ENCODE assay signal across 19 cellular contexts in the genomic region with DNA sequence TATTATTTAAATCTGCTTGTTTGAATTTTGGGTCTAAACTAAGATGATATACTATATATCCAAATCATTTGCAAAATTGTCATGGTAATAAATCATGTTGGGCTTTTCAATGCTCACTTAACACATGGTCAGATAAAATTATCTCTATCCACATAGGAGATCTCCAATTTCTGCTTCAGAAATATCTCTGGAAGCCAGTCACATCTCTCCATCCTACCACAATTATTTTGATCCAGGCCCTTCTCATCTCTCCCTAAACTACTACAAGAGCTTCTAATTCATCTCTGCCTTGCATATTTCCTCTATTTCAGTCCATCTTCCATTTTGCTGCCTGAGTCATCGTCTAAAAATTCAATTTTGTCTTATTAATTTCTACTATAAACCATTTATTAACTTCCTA. TPM values are rescaled to one million over a fixed set of nuclear protein-coding genes. Genes with fewer than 3 reads are reported as not detected.
A peak's percentile ranks its signal among the peaks of the same experiment; 100 is the strongest.
DNase-seq lines count a peak whose midpoint lies in the region; ATAC-seq, FAIRE-seq and TF ChIP-seq lines count a peak whose summit lies in the region.
"Had no signal": no experiment of that assay in that cellular context is flagged by ENCODE, and none has a peak within 500 bp of the region (broad histone marks: within the 10 kb centered on the region; RNA-seq: fewer than 3 reads in every experiment).

No MANE protein-coding gene starts in this region.

- TF ChIP-seq CTCF in MM.1S (IDR thresholded peaks at IDR 0.05; ENCODE audit: low read length) (no peak), colonic mucosa (IDR thresholded peaks at IDR 0.05) (no peak), testis (IDR thresholded peaks at IDR 0.05) (no peak)

- no peak overlapping the region for H3K4me3 ChIP-seq in MM.1S (ENCODE audit: low read length)
- H3K4me3 ChIP-seq in colonic mucosa: peak overlapping the region; percentile 2
- peak overlapping the region; percentile 57 to 60 for H3K4me3 ChIP-seq in mucosa of rectum (ENCODE audit: low read length in 2 of 2)
- peak overlapping the region; percentile 25 to 36 for H3K4me3 ChIP-seq in testis

- no peaks in the 10 kb centered on the region for H3K4me1 Mint-ChIP-seq in activated CD4-positive, alpha-beta memory T cell treated with anti-CD3 and anti-CD28 coated beads for 36 hours (ENCODE audit: low read depth)
- H3K4me1 Mint-ChIP-seq: activated CD4-positive, alpha-beta memory T cell treated with anti-CD3 and anti-CD28 coated beads, Interleukin-2, amount 10 ng/mL, durations not matched to agents 7 days and 5 days; activated T-helper 17 cell treated with anti-CD3 and anti-CD28 coated beads, Interleukin-2, amount 50 U/mL, for 72 hours; endodermal cell had no signal

- H3K9me3 Mint-ChIP-seq in activated CD4-positive, alpha-beta memory T cell treated with anti-CD3 and anti-CD28 coated beads for 36 hours: no peaks in the 10 kb centered on the region
- H3K9me3 Mint-ChIP-seq: activated CD4-positive, alpha-beta memory T cell treated with anti-CD3 and anti-CD28 coated beads, Interleukin-2, amount 10 ng/mL, durations not matched to agents 7 days and 5 days; activated T-helper 17 cell treated with anti-CD3 and anti-CD28 coated beads, Interleukin-2, amount 50 U/mL, for 72 hours; CD8-positive, alpha-beta T cell; endodermal cell had no signal

- no peak overlapping the region for H3K4me3 Mint-ChIP-seq in activated CD4-positive, alpha-beta memory T cell treated with anti-CD3 and anti-CD28 coated beads for 36 hours
- H3K4me3 Mint-ChIP-seq: activated CD4-positive, alpha-beta memory T cell treated with anti-CD3 and anti-CD28 coated beads, Interleukin-2, amount 10 ng/mL, durations not matched to agents 7 days and 5 days; activated T-helper 17 cell treated with anti-CD3 and anti-CD28 coated beads, Interleukin-2, amount 50 U/mL, for 72 hours; CD8-positive, alpha-beta T cell; endodermal cell had no signal

- no peaks in the 10 kb centered on the region for H3K9me2 ChIP-seq in MM.1S (replicated peaks; ENCODE audit: insufficient read depth, low read length)

- no peaks in the 10 kb centered on the region for H3K36me3 Mint-ChIP-seq in activated CD4-positive, alpha-beta memory T cell treated with anti-CD3 and anti-CD28 coated beads for 36 hours
- H3K36me3 Mint-ChIP-seq: CD8-positive, alpha-beta T cell had no signal

- H3K79me2 ChIP-seq in MM.1S (ENCODE audit: low read length): no peaks in the 10 kb centered on the region

- H3K4me1 ChIP-seq in MM.1S (ENCODE audit: low read length) (peaks cover 8% of the 10 kb centered on the region; the same call in 1 of the 2 replicates), colonic mucosa (no peaks in the 10 kb centered on the region), mucosa of rectum (ENCODE audit: control insufficient read depth in 2 of 2, insufficient read depth in 2 of 2, low read length in 2 of 2) (peaks cover 0 to 2% of the 10 kb centered on the region in 2 donors), testis (no peaks in the 10 kb centered on the region)

- 0 out of 2 replicates have a peak overlapping the region, but pooled peaks have one; percentile 91 for H2AFZ ChIP-seq in MM.1S (ENCODE audit: low read length)

- H3K27ac ChIP-seq in MM.1S (ENCODE audit: low read length): no peak overlapping the region
- H3K27ac ChIP-seq in colonic mucosa: peak overlapping the region; percentile 10
- peak overlapping the region; percentile 49 to 69 for H3K27ac ChIP-seq in mucosa of rectum (ENCODE audit: low read depth in 2 of 2, low read length in 2 of 2)
- peak overlapping the region; percentile 83 to 90 for H3K27ac ChIP-seq in testis
- H3K27ac ChIP-seq: brain microvascular endothelial cell had no signal

- no peaks in the 10 kb centered on the region for H3F3A ChIP-seq in MM.1S (ENCODE audit: insufficient read depth, low read length)

- H3K27me3 ChIP-seq in MM.1S (replicated peaks; ENCODE audit: insufficient read depth, low read length): no peaks in the 10 kb centered on the region
- H3K27me3 ChIP-seq in colonic mucosa: no peaks in the 10 kb centered on the region
- H3K27me3 ChIP-seq in mucosa of rectum (ENCODE audit: control insufficient read depth in 2 of 2, insufficient read depth in 2 of 2, low read length in 2 of 2): no peaks in the 10 kb centered on the region
- no peaks in the 10 kb centered on the region for H3K27me3 ChIP-seq in testis
- H3K27me3 ChIP-seq: brain microvascular endothelial cell had no signal

- no peaks in the 10 kb centered on the region for H4K20me1 ChIP-seq in MM.1S (ENCODE audit: insufficient read depth, low read length)

- H3K9me3 ChIP-seq in MM.1S (replicated peaks; ENCODE audit: insufficient read depth, low read length): no peaks in the 10 kb centered on the region
- no peaks in the 10 kb centered on the region for H3K9me3 ChIP-seq in colonic mucosa
- H3K9me3 ChIP-seq in mucosa of rectum (ENCODE audit: control insufficient read depth in 2 of 2, low read length in 2 of 2): no peaks in the 10 kb centered on the region
- H3K9me3 ChIP-seq in testis: no peaks in the 10 kb centered on the region

- H3K36me3 ChIP-seq in MM.1S (replicated peaks; ENCODE audit: insufficient read depth, low read length) (no peaks in the 10 kb centered on the region), colonic mucosa (no peaks in the 10 kb centered on the region), mucosa of rectum (ENCODE audit: control insufficient read depth in 2 of 2, insufficient read depth in 2 of 2, low read length in 2 of 2) (no peaks in the 10 kb centered on the region), testis (ENCODE audit: low read depth, missing control alignments) (no peaks in the 10 kb centered on the region)
- H3K36me3 ChIP-seq: brain microvascular endothelial cell had no signal

- TF ChIP-seq POLR2A in testis (IDR thresholded peaks at IDR 0.05) (no peak), GM12892 (IDR thresholded peaks at IDR 0.05; ENCODE audit: low read depth, low read length) (no peak)

- 50 to 64% methylated on average over 1 of the region's 1 CpG for WGBS in testis, 2 donors

- intact Hi-C loops in colonic mucosa (cut with DNase I): loop anchor here (5.0 kb wide), 1 partner anchor 148 kb away; no protein-coding TSS in a partner anchor
- intact Hi-C loops in testis (cut with DNase I; ENCODE audit: low total_unique reads): no loop called here
- intact Hi-C loops in activated CD4-positive, alpha-beta memory T cell treated with anti-CD3 and anti-CD28 coated beads for 36 hours (cut with micrococcal nuclease): loop anchor here (10.0 kb wide), 1 partner anchor 146 kb away; no protein-coding TSS in a partner anchor

- ATAC-seq in HG03135 (IDR thresholded peaks at IDR 0.05; ENCODE audit: unreplicated experiment): no peak
- ATAC-seq: activated T-helper 17 cell treated with anti-CD3 and anti-CD28 coated beads, Interleukin-2, amount 50 U/mL, for 72 hours; CD8-positive, alpha-beta T cell had no signal

- no peak overlapping the region for H3K27ac Mint-ChIP-seq in activated CD4-positive, alpha-beta memory T cell treated with anti-CD3 and anti-CD28 coated beads for 36 hours
- H3K27ac Mint-ChIP-seq: activated CD4-positive, alpha-beta memory T cell treated with anti-CD3 and anti-CD28 coated beads, Interleukin-2, amount 10 ng/mL, durations not matched to agents 7 days and 5 days; activated T-helper 17 cell treated with anti-CD3 and anti-CD28 coated beads, Interleukin-2, amount 50 U/mL, for 72 hours; CD8-positive, alpha-beta T cell; endodermal cell had no signal

- no peak overlapping the region for H3K9ac ChIP-seq in MM.1S (ENCODE audit: low read length)
- peak overlapping the region in 1 of 2 donors; percentile 28 for H3K9ac ChIP-seq in colonic mucosa (ENCODE audit: low read depth in 2 of 2, low read length in 2 of 2)
- peak overlapping the region in 1 of 2 donors; percentile 47 for H3K9ac ChIP-seq in mucosa of rectum (ENCODE audit: low read depth in 1 of 2, low read length in 2 of 2)

- no peak for FAIRE-seq in GM12892 (lab: Jason Lieb, UNC)
- FAIRE-seq: G401.6, GM19239 had no signal

- CTCF ChIA-PET in activated CD4-positive, alpha-beta memory T cell treated with anti-CD3 and anti-CD28 coated beads for 36 hours (lab: Charles Lee): no interaction called here

- no peak overlapping the region for H3K4me2 ChIP-seq in MM.1S (ENCODE audit: low read depth, low read length)

- H3K27me3 Mint-ChIP-seq in activated CD4-positive, alpha-beta memory T cell treated with anti-CD3 and anti-CD28 coated beads for 36 hours: no peaks in the 10 kb centered on the region
- H3K27me3 Mint-ChIP-seq: activated CD4-positive, alpha-beta memory T cell treated with anti-CD3 and anti-CD28 coated beads, Interleukin-2, amount 10 ng/mL, durations not matched to agents 7 days and 5 days had no signal

- DNase-seq in MM.1S: no peak
- DNase-seq in colonic mucosa: no peak
- DNase-seq in testis: no peak
- no peak for DNase-seq in GM12892 (ENCODE audit: insufficient read length)
- DNase-seq in activated CD4-positive, alpha-beta memory T cell treated with anti-CD3 and anti-CD28 coated beads for 36 hours: no peak
- DNase-seq in stimulated activated CD4-positive, alpha-beta T cell treated with anti-CD3 and anti-CD28 coated beads, Interleukin-2, amount 100 ng/mL, for 24 hours: no peak
- DNase-seq: activated CD4-positive, alpha-beta memory T cell treated with anti-CD3 and anti-CD28 coated beads, Interleukin-2, amount 10 ng/mL, durations not matched to agents 7 days and 5 days; brain microvascular endothelial cell; CD8-positive, alpha-beta T cell; NCI-H2081 treated with DMSO at 0.1 percent for 48 hours; SHP77 treated with DMSO at 0.1 percent for 48 hours; stimulated activated CD8-positive, alpha-beta memory T cell treated with anti-CD3 and anti-CD28 coated beads, Interleukin-4, amount 100 ng/mL, for 48 hours had no signal

- POLR2A ChIA-PET in activated CD4-positive, alpha-beta memory T cell treated with anti-CD3 and anti-CD28 coated beads for 36 hours (lab: Charles Lee): no interaction called here

RNA-seq across cellular contexts. Expression of a gene that starts 3.8 kb away (rescaled TPM):
- total RNA-seq in colonic mucosa (100 to 1,000 TPM in 1 of 2 donors, 10 to 100 TPM in 1; 79.0 to 240 TPM), testis (100 to 1,000 TPM; 144 to 329 TPM)
- polyA plus RNA-seq in testis (ENCODE audit: insufficient read depth, low read depth, low replicate concordance): 1,453 TPM
- not detected for polyA plus RNA-seq in GM12892 (2012; ENCODE audit: missing spikeins)
- total RNA-seq in activated CD4-positive, alpha-beta memory T cell treated with anti-CD3 and anti-CD28 coated beads for 36 hours: not detected
- total RNA-seq: activated CD4-positive, alpha-beta memory T cell treated with anti-CD3 and anti-CD28 coated beads, Interleukin-2, amount 10 ng/mL, durations not matched to agents 7 days and 5 days; activated T-helper 17 cell treated with anti-CD3 and anti-CD28 coated beads, Interleukin-2, amount 50 U/mL, for 72 hours; CD8-positive, alpha-beta T cell; endodermal cell; HT1080 had no signal

Comparison
In these comparisons a context has a peak if more than half of its experiments do, and no peak if none do; other contexts are left out.
1. RNA of a gene that starts 3.8 kb away (total RNA-seq): 144 to 329 TPM in testis and 79.0 to 240 TPM in colonic mucosa; not detected in activated CD4-positive, alpha-beta memory T cell treated with anti-CD3 and anti-CD28 coated beads for 36 hours; every median in the first group is over 10 times any median in the second.